Comparison of ENCODE assay signal across 9 cellular contexts in the genomic region with DNA sequence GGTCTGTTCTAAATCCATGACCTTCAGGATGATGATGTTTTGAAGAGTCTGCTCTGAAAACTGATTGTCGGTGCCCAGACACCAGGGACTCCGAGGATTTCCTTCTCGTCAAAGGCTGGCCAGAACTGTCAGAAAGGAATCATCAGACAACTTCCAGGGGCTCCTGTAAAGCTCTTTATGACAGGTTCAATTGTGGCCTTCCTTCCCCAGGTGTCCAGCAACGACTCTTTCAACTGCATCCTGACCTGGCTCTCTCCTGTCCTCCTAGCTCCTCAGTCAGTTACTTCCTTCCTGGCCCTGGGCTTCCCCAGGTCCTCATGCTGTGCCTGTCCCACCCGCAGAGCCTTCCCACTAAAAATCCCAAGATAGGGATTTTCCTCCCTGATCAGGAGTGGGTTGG. TPM values are rescaled to one million over a fixed set of nuclear protein-coding genes. Genes with fewer than 3 reads are reported as not detected.
"Had no signal": no experiment of that assay in that cellular context is flagged by ENCODE, and none has a peak within 500 bp of the region (broad histone marks: within the 10 kb centered on the region; RNA-seq: fewer than 3 reads in every experiment).

No MANE protein-coding gene starts in this region.

- DNase-seq: GM23248, GOT3, H7, HFFc6 had no signal

- H3K4me1 Mint-ChIP-seq: IgD-negative memory B cell had no signal

- H3K36me3 Mint-ChIP-seq: IgD-negative memory B cell had no signal

- H3K9me3 ChIP-seq: HAP-1 had no signal

- H3K9me3 Mint-ChIP-seq: HFFc6 had no signal

- H3K4me1 ChIP-seq: HAP-1 had no signal

- H3K27ac ChIP-seq: GM23248, HL-60 had no signal

- H3K9ac ChIP-seq: GM23248 had no signal

- H3K36me3 ChIP-seq: HAP-1 had no signal

- H3K4me3 Mint-ChIP-seq: HFFc6, IgD-negative memory B cell had no signal

- H2AFZ ChIP-seq: GM23248 had no signal

- H3K27ac Mint-ChIP-seq: HFFc6, IgD-negative memory B cell had no signal

- H3K4me3 ChIP-seq: GM23248, HAP-1 had no signal

RNA-seq across cellular contexts. Expression of gene ADRA1D, which starts 46.1 kb away (rescaled TPM):
- total RNA-seq: H4, HT1080 had no signal
- polyA plus RNA-seq: IgD-negative memory B cell had no signal
